ENCODE assay signal across 8 cellular contexts in genomic region chr3:160754855-160755747, GRCh38. TPM values are rescaled to one million over a fixed set of nuclear protein-coding genes. Genes with fewer than 3 reads are reported as not detected.
DNase-seq lines count a peak whose midpoint lies in the region; ATAC-seq and TF ChIP-seq lines count a peak whose summit lies in the region.

No MANE protein-coding gene starts in this region.

- no peak for TF ChIP-seq CTCF in GM12875 (IDR thresholded peaks at IDR 0.05; ENCODE audit: borderline replicate concordance, insufficient read depth, low read depth, low read length)
- TF ChIP-seq CTCF in ovary (IDR thresholded peaks at IDR 0.05), result no peak

- H3K36me3 ChIP-seq in ovary, result no peaks in the 10 kb centered on the region
- no peaks in the 10 kb centered on the region for H3K36me3 ChIP-seq in thymus (ENCODE audit: control insufficient read depth, insufficient read depth)

- H3K9me3 ChIP-seq in ovary, result no peaks in the 10 kb centered on the region
- H3K9me3 ChIP-seq in thymus (ENCODE audit: control insufficient read depth), result no peaks in the 10 kb centered on the region

- H3K4me3 Mint-ChIP-seq in activated naive CD8-positive, alpha-beta T cell treated with anti-CD3 and anti-CD28 coated beads, Interleukin-2, amount 10 ng/mL, durations not matched to agents 7 days and 5 days, result peak overlapping the region; percentile 92

- intact Hi-C loops in head of caudate nucleus (cut with DNase I), result loop anchor here (5.0 to 10.0 kb wide), 2 partner anchors 188 to 470 kb away; partner anchors contain the start of genes KPNA4 and NMD3
- intact Hi-C loops in ovary (cut with DNase I), result loop anchor here in 2 of 4 donors (10.0 kb wide), 1 partner anchor 190 kb away; the partner anchor contains the start of gene KPNA4 (in 2 of the 2)

- no peaks in the 10 kb centered on the region for H3K9me3 Mint-ChIP-seq in activated naive CD8-positive, alpha-beta T cell treated with anti-CD3 and anti-CD28 coated beads, Interleukin-2, amount 10 ng/mL, durations not matched to agents 7 days and 5 days

- peaks cover 24% of the 10 kb centered on the region for H3K4me1 Mint-ChIP-seq in activated naive CD8-positive, alpha-beta T cell treated with anti-CD3 and anti-CD28 coated beads, Interleukin-2, amount 10 ng/mL, durations not matched to agents 7 days and 5 days

- H3K4me3 ChIP-seq in GM12875 (ENCODE audit: low read depth, low read length) (peak overlapping the region; percentile 54), ovary (peak overlapping the region; percentile 59), thymus (ENCODE audit: low read length) (peak overlapping the region; percentile 92)

- H3K4me1 ChIP-seq in ovary (ENCODE audit: insufficient read depth) (peaks cover 6% of the 10 kb centered on the region), thymus (ENCODE audit: control insufficient read depth, insufficient read depth, low read length) (peaks cover 15% of the 10 kb centered on the region)

- peak; percentile 88 for ATAC-seq in HG02678 (IDR thresholded peaks at IDR 0.05; ENCODE audit: unreplicated experiment)
- ATAC-seq in activated naive CD8-positive, alpha-beta T cell treated with anti-CD3 and anti-CD28 coated beads, Interleukin-2, amount 10 ng/mL, durations not matched to agents 7 days and 5 days (ENCODE audit: low read depth), result peak; percentile 88

- H3K27me3 ChIP-seq in ovary, result no peaks in the 10 kb centered on the region
- H3K27me3 ChIP-seq in thymus (ENCODE audit: control insufficient read depth, insufficient read depth), result no peaks in the 10 kb centered on the region

- TF ChIP-seq POLR2A in ovary (IDR thresholded peaks at IDR 0.05), result peak; percentile 48

- WGBS in ovary, 3 donors, result 0 to 1% (median 0%) methylated on average over 63 to 85 of the region's 85 CpGs
- under 1% methylated on average over 85 of the region's 85 CpGs for WGBS in thymus

- DNase-seq in NCI-H1105 (lab: John Stamatoyannopoulos, UW), result peak; percentile 94
- peak; percentile 85 for DNase-seq in SKM-1 treated with dmso at 0.1 percent for 144 hours (lab: John Stamatoyannopoulos, UW; ENCODE audit: unreplicated experiment)
- DNase-seq in activated naive CD8-positive, alpha-beta T cell treated with anti-CD3 and anti-CD28 coated beads, Interleukin-2, amount 10 ng/mL, durations not matched to agents 7 days and 5 days, result peak; percentile 89
- peak; percentile 88 to 98 (median 95) for DNase-seq in head of caudate nucleus
- peak; percentile 92 to 95 (median 92) for DNase-seq in ovary

- peaks cover 3% of the 10 kb centered on the region for H3K36me3 Mint-ChIP-seq in activated naive CD8-positive, alpha-beta T cell treated with anti-CD3 and anti-CD28 coated beads, Interleukin-2, amount 10 ng/mL, durations not matched to agents 7 days and 5 days

- peaks cover 22% of the 10 kb centered on the region for H3K27me3 Mint-ChIP-seq in activated naive CD8-positive, alpha-beta T cell treated with anti-CD3 and anti-CD28 coated beads, Interleukin-2, amount 10 ng/mL, durations not matched to agents 7 days and 5 days

- no peak for TF ChIP-seq EP300 in ovary (IDR thresholded peaks at IDR 0.05)

- POLR2A ChIA-PET in activated naive CD8-positive, alpha-beta T cell treated with anti-CD3 and anti-CD28 coated beads, Interleukin-2, amount 10 ng/mL, durations not matched to agents 7 days and 5 days (lab: Charles Lee), result interaction anchor here (1.0 to 1.6 kb wide), 3 partner anchors 46 to 189 kb away, joined by 3 to 5 read pairs (median 4); partner anchors contain the start of gene KPNA4

- peak overlapping the region; percentile 97 for H3K27ac Mint-ChIP-seq in activated naive CD8-positive, alpha-beta T cell treated with anti-CD3 and anti-CD28 coated beads, Interleukin-2, amount 10 ng/mL, durations not matched to agents 7 days and 5 days

- H3K27ac ChIP-seq in ovary (peak overlapping the region; percentile 79 to 90), thymus (ENCODE audit: low read depth) (peak overlapping the region; percentile 90)

RNA-seq across cellular contexts. Expression of gene PPM1L, which starts 0.9 kb away (rescaled TPM):
- total RNA-seq in activated naive CD8-positive, alpha-beta T cell treated with anti-CD3 and anti-CD28 coated beads, Interleukin-2, amount 10 ng/mL, durations not matched to agents 7 days and 5 days, result 1 to 10 TPM; 3.8 to 4.6 TPM
- total RNA-seq in ovary, result 10 to 100 TPM in 5 of 7 donors, 1 to 10 TPM in 2; 3.9 to 12.1 (median 10.5) TPM
- polyA plus RNA-seq in ovary, result 1 to 10 TPM; 2.2 to 7.5 TPM
- 3.3 TPM for polyA plus RNA-seq in thymus

Comparison
In these comparisons a context has a peak if more than half of its experiments do, and no peak if none do; other contexts are left out.
1. Peak in every context shown above with its lines: DNase-seq, ATAC-seq, H3K4me3 ChIP-seq and H3K27ac ChIP-seq.